In genomic region chr13:80979035-80979641, GRCh38 we compare ENCODE assay signal across 8 cellular contexts.
DNase-seq lines count a peak whose midpoint lies in the region; ATAC-seq and TF ChIP-seq lines count a peak whose summit lies in the region.

No MANE protein-coding gene starts in this region.

- H3K27ac Mint-ChIP-seq in activated CD8-positive, alpha-beta memory T cell treated with anti-CD3 and anti-CD28 coated beads, Interleukin-2, amount 10 ng/mL, durations not matched to agents 7 days and 5 days: no peak overlapping the region
- H3K27ac Mint-ChIP-seq in type B pancreatic cell: no peak overlapping the region

- H3K9me3 ChIP-seq in OCI-LY3 (ENCODE audit: insufficient read depth, low read length): no peaks in the 10 kb centered on the region

- H3K79me2 ChIP-seq in OCI-LY3 (ENCODE audit: low read length): no peaks in the 10 kb centered on the region

- no peak overlapping the region for H3K9ac ChIP-seq in OCI-LY3 (ENCODE audit: low read length)

- no peaks in the 10 kb centered on the region for H3K4me1 ChIP-seq in OCI-LY3 (ENCODE audit: low read length)

- H3K36me3 Mint-ChIP-seq in activated CD8-positive, alpha-beta memory T cell treated with anti-CD3 and anti-CD28 coated beads, Interleukin-2, amount 10 ng/mL, durations not matched to agents 7 days and 5 days: no peaks in the 10 kb centered on the region
- no peaks in the 10 kb centered on the region for H3K36me3 Mint-ChIP-seq in type B pancreatic cell

- no peaks in the 10 kb centered on the region for H4K20me1 ChIP-seq in OCI-LY3 (ENCODE audit: insufficient read depth, low read length)

- H3K4me1 Mint-ChIP-seq in activated CD8-positive, alpha-beta memory T cell treated with anti-CD3 and anti-CD28 coated beads, Interleukin-2, amount 10 ng/mL, durations not matched to agents 7 days and 5 days: no peaks in the 10 kb centered on the region
- H3K4me1 Mint-ChIP-seq in type B pancreatic cell (ENCODE audit: unreplicated experiment): no peaks in the 10 kb centered on the region

- H3K9me3 Mint-ChIP-seq in activated CD8-positive, alpha-beta memory T cell treated with anti-CD3 and anti-CD28 coated beads, Interleukin-2, amount 10 ng/mL, durations not matched to agents 7 days and 5 days (ENCODE audit: low read depth): no peaks in the 10 kb centered on the region
- H3K9me3 Mint-ChIP-seq in type B pancreatic cell: no peaks in the 10 kb centered on the region

- H2AFZ ChIP-seq in OCI-LY3 (ENCODE audit: low read depth, low read length): no peak overlapping the region

- H3K4me3 Mint-ChIP-seq in activated CD8-positive, alpha-beta memory T cell treated with anti-CD3 and anti-CD28 coated beads, Interleukin-2, amount 10 ng/mL, durations not matched to agents 7 days and 5 days: no peak overlapping the region
- H3K4me3 Mint-ChIP-seq in type B pancreatic cell: no peak overlapping the region

- no peaks in the 10 kb centered on the region for H3K36me3 ChIP-seq in OCI-LY3 (replicated peaks; ENCODE audit: low read depth, low read length)

- H3K4me2 ChIP-seq in OCI-LY3 (ENCODE audit: low read length): peak overlapping the region; percentile 35; the same call in 1 of the 2 replicates

- TF ChIP-seq CTCF in OCI-LY3 (IDR thresholded peaks at IDR 0.05; ENCODE audit: low read depth, low read length) (peak; percentile 96), cardiac fibroblast (IDR thresholded peaks at IDR 0.05; ENCODE audit: low read depth, low read length) (peak; percentile 75), type B pancreatic cell (conservative IDR thresholded peaks at IDR 0.05) (peak; percentile 94)

- H3K27me3 Mint-ChIP-seq in activated CD8-positive, alpha-beta memory T cell treated with anti-CD3 and anti-CD28 coated beads, Interleukin-2, amount 10 ng/mL, durations not matched to agents 7 days and 5 days: no peaks in the 10 kb centered on the region
- no peaks in the 10 kb centered on the region for H3K27me3 Mint-ChIP-seq in type B pancreatic cell

- no peaks in the 10 kb centered on the region for H3K27me3 ChIP-seq in OCI-LY3 (ENCODE audit: low read depth, low read length)

- peak; percentile 43 for DNase-seq in activated CD8-positive, alpha-beta memory T cell treated with anti-CD3 and anti-CD28 coated beads, Interleukin-2, amount 10 ng/mL, durations not matched to agents 7 days and 5 days
- no peak for DNase-seq in activated CD8-positive, alpha-beta memory T cell treated with anti-CD3 and anti-CD28 coated beads, Interleukin-2, amount 50 U/mL, for 48 hours
- DNase-seq in HT-29 (ENCODE audit: low spot score) (peak; percentile 82), cardiac fibroblast (ENCODE audit: low read depth in 2 of 2) (peak; percentile 85 to 89), kidney tubule cell (ENCODE audit: low spot score) (peak; percentile 62), type B pancreatic cell (ENCODE audit: extremely low spot score, unreplicated experiment) (no peak)

- CTCF ChIA-PET in activated CD8-positive, alpha-beta memory T cell treated with anti-CD3 and anti-CD28 coated beads, Interleukin-2, amount 10 ng/mL, durations not matched to agents 7 days and 5 days (lab: Charles Lee): interaction anchor here (0.9 to 1.3 kb wide), 3 partner anchors 10 to 43 kb away, joined by 3 to 4 read pairs (median 4); no protein-coding TSS in a partner anchor

- no peak for ATAC-seq in activated CD8-positive, alpha-beta memory T cell treated with anti-CD3 and anti-CD28 coated beads, Interleukin-2, amount 10 ng/mL, durations not matched to agents 7 days and 5 days
- peak; percentile 99 for ATAC-seq in GM21529 (IDR thresholded peaks at IDR 0.05; ENCODE audit: unreplicated experiment)

- H3K4me3 ChIP-seq in OCI-LY3 (ENCODE audit: low read length) (no peak overlapping the region), cardiac fibroblast (replicated peaks in 1 of 2; ENCODE audit: low read depth in 2 of 2, low read length in 2 of 2) (no peak overlapping the region)

- no peak overlapping the region for H3K27ac ChIP-seq in OCI-LY3 (ENCODE audit: low read length)

Comparison
In these comparisons a context has a peak if more than half of its experiments do, and no peak if none do; other contexts are left out.
1. DNase-seq: peak in activated CD8-positive, alpha-beta memory T cell treated with anti-CD3 and anti-CD28 coated beads, Interleukin-2, amount 10 ng/mL, durations not matched to agents 7 days and 5 days (single experiment), HT-29 (single experiment), cardiac fibroblast (2 of 2) and kidney tubule cell (single experiment); none in activated CD8-positive, alpha-beta memory T cell treated with anti-CD3 and anti-CD28 coated beads, Interleukin-2, amount 50 U/mL, for 48 hours (single experiment) and type B pancreatic cell (single experiment).
2. Peak in every context shown above with its lines, with median percentiles within 50 percentile points of each other: CTCF ChIP-seq.